28 cellular contexts compared by ENCODE assay signal in genomic region chrX:130504019-130504418, GRCh38.
"Had no signal": no experiment of that assay in that cellular context is flagged by ENCODE, and none has a peak within 500 bp of the region (broad histone marks: within the 10 kb centered on the region; RNA-seq: fewer than 3 reads in every experiment).

No MANE protein-coding gene starts in this region.

- H3K4me1 ChIP-seq: stomach, suprapubic skin, testis, thyroid gland, tibial artery, tibial nerve, transverse colon, upper lobe of left lung, upper lobe of right lung, uterus, vagina had no signal

- H3K27me3 Mint-ChIP-seq: stimulated activated naive CD8-positive, alpha-beta T cell treated with anti-CD3 and anti-CD28 coated beads, Interleukin-15, amount 100 ng/mL, for 72 hours; stimulated activated naive CD8-positive, alpha-beta T cell treated with anti-CD3 and anti-CD28 coated beads, Interleukin-15, Interleukin-2, amounts not matched to agents 100 ng/mL and 50 ng/mL, for 24 hours had no signal

- H3K27ac Mint-ChIP-seq: stimulated activated effector memory CD8-positive, alpha-beta T cell treated with anti-CD3 and anti-CD28 coated beads, Interleukin-12 subunit alpha, Interleukin-12 subunit beta, amount 100 ng/mL, for 72 hours; stimulated activated naive B cell treated with anti-CD40 and anti-IgM and Interleukin-4, amounts not matched to agents 10 μg/mL and 1 μg/mL and 100 μg/mL, for 72 hours; stimulated activated naive CD8-positive, alpha-beta T cell treated with anti-CD3 and anti-CD28 coated beads, Interleukin-15, amount 100 ng/mL, for 72 hours; type B pancreatic cell had no signal

- H3K4me3 Mint-ChIP-seq: stimulated activated effector memory CD8-positive, alpha-beta T cell treated with anti-CD3 and anti-CD28 coated beads, Interleukin-12 subunit alpha, Interleukin-12 subunit beta, amount 100 ng/mL, for 72 hours; stimulated activated naive B cell treated with anti-CD40 and anti-IgM and Interleukin-4, amounts not matched to agents 10 μg/mL and 1 μg/mL and 100 μg/mL, for 72 hours; stimulated activated naive CD8-positive, alpha-beta T cell treated with anti-CD3 and anti-CD28 coated beads, Interleukin-15, amount 100 ng/mL, for 72 hours; stimulated activated naive CD8-positive, alpha-beta T cell treated with anti-CD3 and anti-CD28 coated beads, Interleukin-15, Interleukin-2, amounts not matched to agents 100 ng/mL and 50 ng/mL, for 24 hours; type B pancreatic cell had no signal

- H3K36me3 ChIP-seq: stomach, suprapubic skin, thoracic aorta, thyroid gland, tibial artery, tibial nerve, transverse colon, upper lobe of left lung, upper lobe of right lung, uterus, vagina had no signal

- H3K9me3 ChIP-seq: stomach, suprapubic skin, testis, thoracic aorta, thyroid gland, tibial artery, tibial nerve, transverse colon, upper lobe of left lung, upper lobe of right lung, uterus, vagina had no signal

- H3K27me3 ChIP-seq: stomach, suprapubic skin, testis, thyroid gland, tibial artery, tibial nerve, transverse colon, upper lobe of left lung, upper lobe of right lung, uterus, vagina had no signal

- H3K4me3 ChIP-seq: stomach, suprapubic skin, testis, thoracic aorta, thyroid gland, tibial artery, tibial nerve, transverse colon, upper lobe of left lung, upper lobe of right lung, uterus, vagina had no signal

- H3K36me3 Mint-ChIP-seq: stimulated activated effector memory CD8-positive, alpha-beta T cell treated with anti-CD3 and anti-CD28 coated beads, Interleukin-12 subunit alpha, Interleukin-12 subunit beta, amount 100 ng/mL, for 72 hours; stimulated activated naive B cell treated with anti-CD40 and anti-IgM and Interleukin-4, amounts not matched to agents 10 μg/mL and 1 μg/mL and 100 μg/mL, for 72 hours; type B pancreatic cell had no signal

- FAIRE-seq: urothelium cell line had no signal

- H3K9me3 Mint-ChIP-seq: stimulated activated effector memory CD8-positive, alpha-beta T cell treated with anti-CD3 and anti-CD28 coated beads, Interleukin-12 subunit alpha, Interleukin-12 subunit beta, amount 100 ng/mL, for 72 hours; stimulated activated naive B cell treated with anti-CD40 and anti-IgM and Interleukin-4, amounts not matched to agents 10 μg/mL and 1 μg/mL and 100 μg/mL, for 72 hours; stimulated activated naive CD8-positive, alpha-beta T cell treated with anti-CD3 and anti-CD28 coated beads, Interleukin-15, amount 100 ng/mL, for 72 hours; stimulated activated naive CD8-positive, alpha-beta T cell treated with anti-CD3 and anti-CD28 coated beads, Interleukin-15, Interleukin-2, amounts not matched to agents 100 ng/mL and 50 ng/mL, for 24 hours; type B pancreatic cell had no signal

- ATAC-seq: stimulated activated effector memory CD8-positive, alpha-beta T cell treated with anti-CD3 and anti-CD28 coated beads, Interleukin-12 subunit alpha, Interleukin-12 subunit beta, amount 100 ng/mL, for 72 hours; stimulated activated naive B cell treated with anti-CD40 and anti-IgM and Interleukin-4, amounts not matched to agents 10 μg/mL and 1 μg/mL and 100 μg/mL, for 72 hours; stimulated activated naive CD8-positive, alpha-beta T cell treated with anti-CD3 and anti-CD28 coated beads, Interleukin-15, amount 100 ng/mL, for 72 hours; stimulated activated naive CD8-positive, alpha-beta T cell treated with anti-CD3 and anti-CD28 coated beads, Interleukin-15, Interleukin-2, amounts not matched to agents 100 U/mL and 50 U/mL, for 24 hours; upper lobe of right lung had no signal

- H3K4me1 Mint-ChIP-seq: stimulated activated effector memory CD8-positive, alpha-beta T cell treated with anti-CD3 and anti-CD28 coated beads, Interleukin-12 subunit alpha, Interleukin-12 subunit beta, amount 100 ng/mL, for 72 hours; stimulated activated naive B cell treated with anti-CD40 and anti-IgM and Interleukin-4, amounts not matched to agents 10 μg/mL and 1 μg/mL and 100 μg/mL, for 72 hours; stimulated activated naive CD8-positive, alpha-beta T cell treated with anti-CD3 and anti-CD28 coated beads, Interleukin-15, amount 100 ng/mL, for 72 hours had no signal

- DNase-seq: stimulated activated CD4-positive, alpha-beta T cell treated with anti-CD3 and anti-CD28 coated beads, Interleukin-2, amount 100 ng/mL, for 48 hours; stimulated activated CD4-positive, alpha-beta T cell treated with anti-CD3 and anti-CD28 coated beads, Interleukin-4, amount 100 ng/mL, for 1 hour; stimulated activated CD4-positive, alpha-beta T cell treated with anti-CD3 and anti-CD28 coated beads, Interleukin-4, amount 100 ng/mL, for 24 hours; stimulated activated CD4-positive, alpha-beta T cell treated with anti-CD3 and anti-CD28 coated beads, Interleukin-4, amount 100 ng/mL, for 4 hours; stimulated activated CD8-positive, alpha-beta memory T cell treated with anti-CD3 and anti-CD28 coated beads, Interleukin-4, amount 100 ng/mL, for 48 hours; stimulated activated naive B cell treated with anti-CD40 and anti-IgM and Interleukin-4, amounts not matched to agents 10 μg/mL and 1 μg/mL and 100 μg/mL, for 72 hours; stimulated activated naive CD4-positive, alpha-beta T cell; stimulated activated naive CD4-positive, alpha-beta T cell treated with Interleukin-2 at 50 U/mL for 16 hours; stimulated activated naive CD8-positive, alpha-beta T cell treated with anti-CD3 and anti-CD28 coated beads, Interleukin-15, amount 100 ng/mL, for 72 hours; stimulated activated naive CD8-positive, alpha-beta T cell treated with anti-CD3 and anti-CD28 coated beads, Interleukin-15, Interleukin-2, amounts not matched to agents 100 U/mL and 50 U/mL, for 24 hours; stomach; substantia nigra; testis; thyroid gland; tibial artery; transverse colon; trophoblast cell; upper lobe of left lung; upper lobe of right lung; uterus had no signal

- H3K27ac ChIP-seq: stomach, suprapubic skin, testis, thoracic aorta, thyroid gland, tibial artery, tibial nerve, transverse colon, upper lobe of left lung, upper lobe of right lung, uterus, vagina had no signal
